Comparison of ENCODE assay signal across 12 cellular contexts in genomic region chr2:177717831-177718618, GRCh38.
DNase-seq lines count a peak whose midpoint lies in the region; ATAC-seq and TF ChIP-seq lines count a peak whose summit lies in the region.
"Had no signal": no experiment of that assay in that cellular context is flagged by ENCODE, and none has a peak within 500 bp of the region (broad histone marks: within the 10 kb centered on the region; RNA-seq: fewer than 3 reads in every experiment).

No MANE protein-coding gene starts in this region.

- ATAC-seq in heart right ventricle (no peak), upper lobe of right lung (no peak), HG03095 (IDR thresholded peaks at IDR 0.05; ENCODE audit: unreplicated experiment) (no peak)

- H3K4me3 ChIP-seq in heart right ventricle, result no peak overlapping the region
- H3K4me3 ChIP-seq in right atrium auricular region, result no peak overlapping the region
- no peak overlapping the region for H3K4me3 ChIP-seq in epithelial cell of proximal tubule (ENCODE audit: low read depth, low read length)
- H3K4me3 ChIP-seq in upper lobe of right lung, result no peak overlapping the region
- no peak overlapping the region for H3K4me3 ChIP-seq in coronary artery
- H3K4me3 ChIP-seq: spleen had no signal

- H3K9me3 ChIP-seq in heart right ventricle (no peaks in the 10 kb centered on the region), right atrium auricular region (no peaks in the 10 kb centered on the region), upper lobe of right lung (no peaks in the 10 kb centered on the region)
- H3K9me3 ChIP-seq: spleen had no signal

- peaks cover 0 to 6% (median 0%) of the 10 kb centered on the region in 7 donors for H3K27me3 ChIP-seq in heart right ventricle
- no peaks in the 10 kb centered on the region for H3K27me3 ChIP-seq in right atrium auricular region
- H3K27me3 ChIP-seq in upper lobe of right lung, result no peaks in the 10 kb centered on the region
- H3K27me3 ChIP-seq: spleen had no signal

- 72 to 80% methylated on average over 3 of the region's 3 CpGs for WGBS in heart right ventricle, 2 donors

- H3K27ac ChIP-seq in heart right ventricle, result no peak overlapping the region
- H3K27ac ChIP-seq in right atrium auricular region, result no peak overlapping the region
- no peak overlapping the region for H3K27ac ChIP-seq in upper lobe of right lung
- H3K27ac ChIP-seq in coronary artery, result no peak overlapping the region
- H3K27ac ChIP-seq: spleen had no signal

- no peak for DNase-seq in heart right ventricle
- no peak for DNase-seq in right atrium auricular region (ENCODE audit: low spot score)
- DNase-seq in NCI-H69 (lab: John Stamatoyannopoulos, UW), result peak; percentile 3
- no peak for DNase-seq in epithelial cell of proximal tubule (ENCODE audit: low read depth)
- no peak for DNase-seq in upper lobe of right lung
- no peak for DNase-seq in coronary artery (ENCODE audit: low spot score)
- DNase-seq in HuH-7 (ENCODE audit: low spot score), result no peak
- DNase-seq: KG1, naive B cell, SIG-M5, spleen had no signal

- H3K36me3 ChIP-seq in heart right ventricle (no peaks in the 10 kb centered on the region), right atrium auricular region (no peaks in the 10 kb centered on the region), upper lobe of right lung (no peaks in the 10 kb centered on the region)
- H3K36me3 ChIP-seq: spleen had no signal

- intact Hi-C loops in heart right ventricle (cut with DNase I) (loop anchor here in 1 of 10 donors (10.0 kb wide), 1 partner anchor 83 kb away; no protein-coding TSS in a partner anchor), upper lobe of right lung (cut with DNase I) (no loop called here)

- peak in 7 of 9 donors; percentile 18 to 46 (median 29) for TF ChIP-seq CTCF in heart right ventricle (IDR thresholded peaks at IDR 0.05)
- TF ChIP-seq CTCF in right atrium auricular region (IDR thresholded peaks at IDR 0.05), result peak in 1 of 2 donors; percentile 50
- TF ChIP-seq CTCF in epithelial cell of proximal tubule (conservative IDR thresholded peaks at IDR 0.05; ENCODE audit: low read depth, low read length), result peak; percentile 46
- TF ChIP-seq CTCF in upper lobe of right lung (IDR thresholded peaks at IDR 0.05), result peak; percentile 31
- TF ChIP-seq CTCF in coronary artery (IDR thresholded peaks at IDR 0.05), result no peak

- H3K4me1 ChIP-seq in heart right ventricle (peaks cover 0 to 8% (median 0%) of the 10 kb centered on the region in 9 donors), right atrium auricular region (no peaks in the 10 kb centered on the region), upper lobe of right lung (no peaks in the 10 kb centered on the region)
- H3K4me1 ChIP-seq: spleen had no signal
